14 cellular contexts compared by ENCODE assay signal in genomic region chr9:2085719-2086515, GRCh38.
DNase-seq lines count a peak whose midpoint lies in the region; ATAC-seq and TF ChIP-seq lines count a peak whose summit lies in the region.
"Had no signal": no experiment of that assay in that cellular context is flagged by ENCODE, and none has a peak within 500 bp of the region (broad histone marks: within the 10 kb centered on the region; RNA-seq: fewer than 3 reads in every experiment).

No MANE protein-coding gene starts in this region.

- H3K4me1 ChIP-seq in PC-9 (replicated peaks; ENCODE audit: insufficient read depth) = no peaks in the 10 kb centered on the region
- H3K4me1 ChIP-seq: adrenal gland had no signal

- no peak overlapping the region for H2AFZ ChIP-seq in PC-9

- H3K36me3 ChIP-seq in brain microvascular endothelial cell (replicated peaks) (peaks cover 12% of the 10 kb centered on the region), PC-9 (ENCODE audit: low read depth) (no peaks in the 10 kb centered on the region)

- POLR2A ChIA-PET in PC-9 (lab: Charles Lee; ENCODE audit: unreplicated experiment) = no interaction called here

- H3K27me3 ChIP-seq in brain microvascular endothelial cell (replicated peaks) = no peaks in the 10 kb centered on the region
- no peaks in the 10 kb centered on the region for H3K27me3 ChIP-seq in PC-9 (ENCODE audit: insufficient read depth, low read depth)
- H3K27me3 ChIP-seq: adrenal gland had no signal

- BruUV-seq in PC-9 (replicated peaks; lab: Mats Ljungman, UMichigan) = no TSS peak

- no peak for DNase-seq in activated T-cell treated with anti-CD3 and anti-CD28 coated beads, Interleukin-2, amount 50 U/mL, for 24 hours
- DNase-seq in activated T-cell treated with anti-CD3 and anti-CD28 coated beads, Interleukin-2, amount 50 U/mL, for 48 hours = no peak
- DNase-seq in brain microvascular endothelial cell (peak; percentile 3), glomerular endothelial cell (ENCODE audit: extremely low read depth, low read depth, low spot score) (peak; percentile 22), HuH-7 (ENCODE audit: low spot score) (no peak), PC-9 (no peak)
- DNase-seq in effector CD8-positive, alpha-beta T cell (lab: John Stamatoyannopoulos, UW) = no peak
- DNase-seq: adrenal gland; DMS 273 treated with DMSO at 0.1 percent for 48 hours; kidney; naive thymus-derived CD8-positive, alpha-beta T cell; NCI-H82; SHP77 treated with DMSO at 0.1 percent for 48 hours had no signal

- H3K4me2 ChIP-seq in PC-9 = no peak overlapping the region

- H3K27me3 Mint-ChIP-seq in activated T-cell treated with anti-CD3 and anti-CD28 coated beads, Interleukin-2, amount 50 U/mL, for 24 hours = no peaks in the 10 kb centered on the region
- no peaks in the 10 kb centered on the region for H3K27me3 Mint-ChIP-seq in stimulated activated memory B cell treated with anti-CD40 and anti-IgM and Interleukin-4, amounts not matched to agents 10 μg/mL and 1 μg/mL and 100 μg/mL, for 72 hours
- H3K27me3 Mint-ChIP-seq: naive thymus-derived CD8-positive, alpha-beta T cell had no signal

- no peak overlapping the region for H3K4me3 ChIP-seq in brain microvascular endothelial cell (ENCODE audit: low read depth, low read length)
- H3K4me3 ChIP-seq in PC-9 = no peak overlapping the region
- H3K4me3 ChIP-seq: adrenal gland had no signal

- peaks cover 95% of the 10 kb centered on the region for H3K36me3 Mint-ChIP-seq in activated T-cell treated with anti-CD3 and anti-CD28 coated beads, Interleukin-2, amount 50 U/mL, for 24 hours (ENCODE audit: low read depth)
- peaks cover 70% of the 10 kb centered on the region for H3K36me3 Mint-ChIP-seq in stimulated activated memory B cell treated with anti-CD40 and anti-IgM and Interleukin-4, amounts not matched to agents 10 μg/mL and 1 μg/mL and 100 μg/mL, for 72 hours

- intact Hi-C loops in PC-9 (cut with micrococcal nuclease; ENCODE audit: unreplicated experiment) = no loop called here

- H3K4me3 Mint-ChIP-seq in activated T-cell treated with anti-CD3 and anti-CD28 coated beads, Interleukin-2, amount 50 U/mL, for 24 hours = no peak overlapping the region
- H3K4me3 Mint-ChIP-seq in stimulated activated memory B cell treated with anti-CD40 and anti-IgM and Interleukin-4, amounts not matched to agents 10 μg/mL and 1 μg/mL and 100 μg/mL, for 72 hours = no peak overlapping the region
- H3K4me3 Mint-ChIP-seq: naive thymus-derived CD8-positive, alpha-beta T cell had no signal

- in situ Hi-C loops in brain microvascular endothelial cell (cut with HindIII; ENCODE audit: low pct_ligation_motif_present, low sequenced_read_pairs) = no loop called here

- H3K27ac ChIP-seq in brain microvascular endothelial cell (no peak overlapping the region), PC-9 (no peak overlapping the region)
- H3K27ac ChIP-seq: adrenal gland had no signal

- no peaks in the 10 kb centered on the region for H3K9me3 Mint-ChIP-seq in activated T-cell treated with anti-CD3 and anti-CD28 coated beads, Interleukin-2, amount 50 U/mL, for 24 hours
- no peaks in the 10 kb centered on the region for H3K9me3 Mint-ChIP-seq in stimulated activated memory B cell treated with anti-CD40 and anti-IgM and Interleukin-4, amounts not matched to agents 10 μg/mL and 1 μg/mL and 100 μg/mL, for 72 hours
- H3K9me3 Mint-ChIP-seq: naive thymus-derived CD8-positive, alpha-beta T cell had no signal

- no peaks in the 10 kb centered on the region for H3F3A ChIP-seq in PC-9 (ENCODE audit: insufficient read depth, low read depth)

- no peak for ATAC-seq in stimulated activated memory B cell treated with anti-CD40 and anti-IgM and Interleukin-4, amounts not matched to agents 10 μg/mL and 1 μg/mL and 100 μg/mL, for 72 hours
- ATAC-seq: naive thymus-derived CD8-positive, alpha-beta T cell had no signal

- H3K79me2 ChIP-seq in PC-9 (ENCODE audit: low read depth) = no peaks in the 10 kb centered on the region

- no peaks in the 10 kb centered on the region for H3K9me3 ChIP-seq in PC-9 (ENCODE audit: insufficient read depth, low read depth)
- H3K9me3 ChIP-seq: adrenal gland had no signal

- peaks cover 27% of the 10 kb centered on the region for H3K4me1 Mint-ChIP-seq in activated T-cell treated with anti-CD3 and anti-CD28 coated beads, Interleukin-2, amount 50 U/mL, for 24 hours (ENCODE audit: low read depth)
- H3K4me1 Mint-ChIP-seq in stimulated activated memory B cell treated with anti-CD40 and anti-IgM and Interleukin-4, amounts not matched to agents 10 μg/mL and 1 μg/mL and 100 μg/mL, for 72 hours = peaks cover 28% of the 10 kb centered on the region

- peak overlapping the region; percentile 9 for H3K27ac Mint-ChIP-seq in activated T-cell treated with anti-CD3 and anti-CD28 coated beads, Interleukin-2, amount 50 U/mL, for 24 hours
- H3K27ac Mint-ChIP-seq in stimulated activated memory B cell treated with anti-CD40 and anti-IgM and Interleukin-4, amounts not matched to agents 10 μg/mL and 1 μg/mL and 100 μg/mL, for 72 hours = peak overlapping the region; percentile 64

- CTCF ChIA-PET in PC-9 (lab: Charles Lee) = no interaction called here

- TF ChIP-seq CTCF in brain microvascular endothelial cell (IDR thresholded peaks at IDR 0.05; ENCODE audit: low read depth, low read length, missing control alignments) (no peak), PC-9 (conservative IDR thresholded peaks at IDR 0.05) (no peak)

- no peaks in the 10 kb centered on the region for H4K20me1 ChIP-seq in PC-9 (ENCODE audit: insufficient read depth)

- H3K9me2 ChIP-seq in PC-9 (ENCODE audit: insufficient read depth) = no peaks in the 10 kb centered on the region

Comparison
In these comparisons a context has a peak if more than half of its experiments do, and no peak if none do; other contexts are left out.
1. DNase-seq: peak in brain microvascular endothelial cell (single experiment) and glomerular endothelial cell (single experiment); none in activated T-cell treated with anti-CD3 and anti-CD28 coated beads, Interleukin-2, amount 50 U/mL, for 24 hours (single experiment), activated T-cell treated with anti-CD3 and anti-CD28 coated beads, Interleukin-2, amount 50 U/mL, for 48 hours (0 of 2), effector CD8-positive, alpha-beta T cell (single experiment), HuH-7 (single experiment) and PC-9 (0 of 2).